9 cellular contexts compared by ENCODE assay signal in genomic region chr11:69703711-69704507, GRCh38. TPM values are rescaled to one million over a fixed set of nuclear protein-coding genes. Genes with fewer than 3 reads are reported as not detected.
DNase-seq lines count a peak whose midpoint lies in the region; ATAC-seq, FAIRE-seq and TF ChIP-seq lines count a peak whose summit lies in the region.
"Had no signal": no experiment of that assay in that cellular context is flagged by ENCODE, and none has a peak within 500 bp of the region (broad histone marks: within the 10 kb centered on the region; RNA-seq: fewer than 3 reads in every experiment).

FGF19 (minus strand) TSS chr11:69704022; CDS start chr11:69703876, 146 bp downstream.

- H3K36me3 Mint-ChIP-seq in nephron progenitor cell (ENCODE audit: low read depth) = no peaks in the 10 kb centered on the region

- peaks cover 39% of the 10 kb centered on the region for H3K4me1 ChIP-seq in HUES48 (ENCODE audit: control insufficient read depth, insufficient read depth, low read length)

- no peaks in the 10 kb centered on the region for H3K9me3 Mint-ChIP-seq in nephron progenitor cell

- no peak for ATAC-seq in HG03342 (IDR thresholded peaks at IDR 0.05; ENCODE audit: unreplicated experiment)

- peak within 1 kb of the TSS; percentile 63 for H3K9ac ChIP-seq in HUES48 (ENCODE audit: low read depth, low read length)

- no peaks in the 10 kb centered on the region for H3K9me3 ChIP-seq in HUES48 (ENCODE audit: control insufficient read depth, insufficient read depth, low read length)

- no peak within 1 kb of the TSS for H3K27ac Mint-ChIP-seq in nephron progenitor cell

- H3K27me3 Mint-ChIP-seq in nephron progenitor cell (ENCODE audit: low read depth, poor library complexity) = peaks cover 73% of the 10 kb centered on the region

- H3K27me3 ChIP-seq in HUES48 (ENCODE audit: control insufficient read depth, insufficient read depth, low read length) (peaks cover 17% of the 10 kb centered on the region), bronchial epithelial cell (ENCODE audit: control insufficient read depth, insufficient read depth, low read length) (peaks cover 20% of the 10 kb centered on the region)

- peaks cover 47% of the 10 kb centered on the region for H3K4me1 Mint-ChIP-seq in nephron progenitor cell

- H3K4me3 ChIP-seq in HUES48 (ENCODE audit: low read depth, low read length) = peak within 1 kb of the TSS; percentile 76
- peak within 1 kb of the TSS; percentile 2 for H3K4me3 ChIP-seq in bronchial epithelial cell (ENCODE audit: low read depth, low read length)

- peak within 1 kb of the TSS; percentile 80 for H3K4me3 Mint-ChIP-seq in nephron progenitor cell

- peak within 1 kb of the TSS; percentile 85 for H3K27ac ChIP-seq in HUES48 (ENCODE audit: low read depth, low read length)

- peak; percentile 45 for DNase-seq in D341Med (ENCODE audit: low spot score)
- no peak for DNase-seq in bronchial epithelial cell (ENCODE audit: low read depth)
- DNase-seq in nephron progenitor cell = peak; percentile 53
- DNase-seq in central memory CD4-positive, alpha-beta T cell = no peak
- no peak for DNase-seq in T-helper 1 cell
- no peak for DNase-seq in NCI-H2029 (lab: John Stamatoyannopoulos, UW)

- FAIRE-seq in bronchial epithelial cell (lab: Jason Lieb, UNC) = no peak
- FAIRE-seq: TTC549 had no signal

- TF ChIP-seq CTCF in bronchial epithelial cell (IDR thresholded peaks at IDR 0.05; ENCODE audit: insufficient read depth, low read length, severe bottlenecking) = no peak
- no peak for TF ChIP-seq CTCF in nephron progenitor cell (IDR thresholded peaks at IDR 0.05)

- peaks cover 11% of the 10 kb centered on the region for H3K36me3 ChIP-seq in HUES48 (ENCODE audit: control insufficient read depth, insufficient read depth, low read length)
- H3K36me3 ChIP-seq in bronchial epithelial cell (ENCODE audit: control insufficient read depth, insufficient read depth, low read length) = no peaks in the 10 kb centered on the region

RNA-seq across cellular contexts. Expression of gene FGF19, which starts in this region (rescaled TPM):
- under 0.01 TPM in 1 of 2 replicates, not detected in the other for total RNA-seq in bronchial epithelial cell

Comparison
In these comparisons a context has a peak if more than half of its experiments do, and no peak if none do; other contexts are left out.
1. DNase-seq: peak in D341Med (single experiment) and nephron progenitor cell (single experiment); none in bronchial epithelial cell (single experiment), central memory CD4-positive, alpha-beta T cell (single experiment), T-helper 1 cell (0 of 5) and NCI-H2029 (single experiment).